ENCODE assay signal across 23 cellular contexts in genomic region chr15:68654786-68655560, GRCh38.
DNase-seq lines count a peak whose midpoint lies in the region; ATAC-seq and TF ChIP-seq lines count a peak whose summit lies in the region.
"Had no signal": no experiment of that assay in that cellular context is flagged by ENCODE, and none has a peak within 500 bp of the region (broad histone marks: within the 10 kb centered on the region; RNA-seq: fewer than 3 reads in every experiment).

No MANE protein-coding gene starts in this region.

- no peaks in the 10 kb centered on the region for H3K79me2 ChIP-seq in neural progenitor cell (ENCODE audit: low read depth)

- H3K4me2 ChIP-seq in neural progenitor cell: no peak overlapping the region

- no peaks in the 10 kb centered on the region for H4K20me1 ChIP-seq in neural progenitor cell (ENCODE audit: low read depth)

- H3K9me3 ChIP-seq in neural progenitor cell (ENCODE audit: low read depth): no peaks in the 10 kb centered on the region
- H3K9me3 ChIP-seq in upper lobe of right lung: no peaks in the 10 kb centered on the region

- no peak for ATAC-seq in activated naive CD8-positive, alpha-beta T cell treated with anti-CD3 and anti-CD28 coated beads, Interleukin-2, amount 10 ng/mL, durations not matched to agents 7 days and 5 days (ENCODE audit: low read depth)
- ATAC-seq in upper lobe of right lung (no peak), HG03521 (IDR thresholded peaks at IDR 0.05; ENCODE audit: unreplicated experiment) (no peak)
- ATAC-seq: HCT116, HepG2 had no signal

- no peak overlapping the region for H2AFZ ChIP-seq in neural progenitor cell (replicated peaks)
- H2AFZ ChIP-seq: GM23248 had no signal

- DNase-seq in activated naive CD8-positive, alpha-beta T cell treated with anti-CD3 and anti-CD28 coated beads, Interleukin-2, amount 10 ng/mL, durations not matched to agents 7 days and 5 days: peak; percentile 11
- no peak for DNase-seq in activated naive CD8-positive, alpha-beta T cell treated with anti-CD3 and anti-CD28 coated beads for 36 hours
- DNase-seq in ecto neural progenitor cell (ENCODE audit: low spot score): peak; percentile 29
- DNase-seq in neural progenitor cell (ENCODE audit: low spot score): no peak
- DNase-seq in upper lobe of right lung: peak; percentile 40
- no peak for DNase-seq in G401 (ENCODE audit: low spot score)
- DNase-seq in middle frontal gyrus (ENCODE audit: extremely low spot score, low spot score): no peak
- DNase-seq: CD4-positive, CD25-positive, alpha-beta regulatory T cell; COR-L47; DMS153; GF-D8; GM23248; KBM-7; NCI-H187; NCI-H2107; NCI-H2227 treated with DMSO at 0.1 percent for 48 hours; NCI-H524 treated with DMSO at 0.1 percent for 48 hours; RPMI8226; SIG-M5 had no signal

- peaks cover 11% of the 10 kb centered on the region for H3F3A ChIP-seq in neural progenitor cell (ENCODE audit: low read depth)

- H3K27me3 ChIP-seq in neural progenitor cell (no peaks in the 10 kb centered on the region), upper lobe of right lung (no peaks in the 10 kb centered on the region)

- POLR2A ChIA-PET in activated naive CD8-positive, alpha-beta T cell treated with anti-CD3 and anti-CD28 coated beads, Interleukin-2, amount 10 ng/mL, durations not matched to agents 7 days and 5 days (lab: Charles Lee): no interaction called here

- in situ Hi-C loops in G401 (cut with HindIII; ENCODE audit: low sequenced_read_pairs): no loop called here

- H3K9ac ChIP-seq in neural progenitor cell: no peak overlapping the region
- H3K9ac ChIP-seq: GM23248 had no signal

- H3K36me3 ChIP-seq in neural progenitor cell: no peaks in the 10 kb centered on the region
- H3K36me3 ChIP-seq in upper lobe of right lung: no peaks in the 10 kb centered on the region

- H3K27ac ChIP-seq in neural progenitor cell (no peak overlapping the region), upper lobe of right lung (no peak overlapping the region)
- H3K27ac ChIP-seq: GM23248 had no signal

- no peak overlapping the region for H3K4me3 Mint-ChIP-seq in activated naive CD8-positive, alpha-beta T cell treated with anti-CD3 and anti-CD28 coated beads, Interleukin-2, amount 10 ng/mL, durations not matched to agents 7 days and 5 days
- no peak overlapping the region for H3K4me3 Mint-ChIP-seq in activated naive CD8-positive, alpha-beta T cell treated with anti-CD3 and anti-CD28 coated beads for 36 hours
- no peak overlapping the region for H3K4me3 Mint-ChIP-seq in neural progenitor cell
- H3K4me3 Mint-ChIP-seq: B cell; CD4-positive, CD25-positive, alpha-beta regulatory T cell had no signal

- TF ChIP-seq CTCF in neural progenitor cell (IDR thresholded peaks at IDR 0.05): no peak
- TF ChIP-seq CTCF in upper lobe of right lung (IDR thresholded peaks at IDR 0.05): no peak

- no peak overlapping the region for H3K27ac Mint-ChIP-seq in activated naive CD8-positive, alpha-beta T cell treated with anti-CD3 and anti-CD28 coated beads, Interleukin-2, amount 10 ng/mL, durations not matched to agents 7 days and 5 days
- no peak overlapping the region for H3K27ac Mint-ChIP-seq in activated naive CD8-positive, alpha-beta T cell treated with anti-CD3 and anti-CD28 coated beads for 36 hours
- H3K27ac Mint-ChIP-seq in neural progenitor cell: peak overlapping the region; percentile 81
- H3K27ac Mint-ChIP-seq: B cell; CD4-positive, CD25-positive, alpha-beta regulatory T cell had no signal

- intact Hi-C loops in upper lobe of right lung (cut with DNase I): no loop called here

- no peaks in the 10 kb centered on the region for H3K4me1 Mint-ChIP-seq in activated naive CD8-positive, alpha-beta T cell treated with anti-CD3 and anti-CD28 coated beads, Interleukin-2, amount 10 ng/mL, durations not matched to agents 7 days and 5 days
- H3K4me1 Mint-ChIP-seq in activated naive CD8-positive, alpha-beta T cell treated with anti-CD3 and anti-CD28 coated beads for 36 hours: no peaks in the 10 kb centered on the region
- H3K4me1 Mint-ChIP-seq in neural progenitor cell: peaks cover 29% of the 10 kb centered on the region
- H3K4me1 Mint-ChIP-seq: B cell; CD4-positive, CD25-positive, alpha-beta regulatory T cell had no signal

- peaks cover 4% of the 10 kb centered on the region for H3K27me3 Mint-ChIP-seq in activated naive CD8-positive, alpha-beta T cell treated with anti-CD3 and anti-CD28 coated beads, Interleukin-2, amount 10 ng/mL, durations not matched to agents 7 days and 5 days
- H3K27me3 Mint-ChIP-seq in activated naive CD8-positive, alpha-beta T cell treated with anti-CD3 and anti-CD28 coated beads for 36 hours: no peaks in the 10 kb centered on the region
- peaks cover 2% of the 10 kb centered on the region for H3K27me3 Mint-ChIP-seq in neural progenitor cell (ENCODE audit: insufficient read depth, low read depth)
- H3K27me3 Mint-ChIP-seq: CD4-positive, CD25-positive, alpha-beta regulatory T cell had no signal

- H3K4me1 ChIP-seq in neural progenitor cell: peaks cover 30% of the 10 kb centered on the region
- no peaks in the 10 kb centered on the region for H3K4me1 ChIP-seq in upper lobe of right lung

- no peaks in the 10 kb centered on the region for H3K9me3 Mint-ChIP-seq in activated naive CD8-positive, alpha-beta T cell treated with anti-CD3 and anti-CD28 coated beads, Interleukin-2, amount 10 ng/mL, durations not matched to agents 7 days and 5 days
- no peaks in the 10 kb centered on the region for H3K9me3 Mint-ChIP-seq in activated naive CD8-positive, alpha-beta T cell treated with anti-CD3 and anti-CD28 coated beads for 36 hours
- H3K9me3 Mint-ChIP-seq in neural progenitor cell: no peaks in the 10 kb centered on the region
- H3K9me3 Mint-ChIP-seq: CD4-positive, CD25-positive, alpha-beta regulatory T cell had no signal

- H3K4me3 ChIP-seq in neural progenitor cell (no peak overlapping the region), upper lobe of right lung (no peak overlapping the region)
- H3K4me3 ChIP-seq: GM23248 had no signal

- H3K36me3 Mint-ChIP-seq in activated naive CD8-positive, alpha-beta T cell treated with anti-CD3 and anti-CD28 coated beads, Interleukin-2, amount 10 ng/mL, durations not matched to agents 7 days and 5 days: no peaks in the 10 kb centered on the region
- no peaks in the 10 kb centered on the region for H3K36me3 Mint-ChIP-seq in activated naive CD8-positive, alpha-beta T cell treated with anti-CD3 and anti-CD28 coated beads for 36 hours
- no peaks in the 10 kb centered on the region for H3K36me3 Mint-ChIP-seq in neural progenitor cell
- H3K36me3 Mint-ChIP-seq: CD4-positive, CD25-positive, alpha-beta regulatory T cell had no signal

Comparison
In these comparisons a context has a peak if more than half of its experiments do, and no peak if none do; other contexts are left out.
1. DNase-seq: peak in activated naive CD8-positive, alpha-beta T cell treated with anti-CD3 and anti-CD28 coated beads, Interleukin-2, amount 10 ng/mL, durations not matched to agents 7 days and 5 days (single experiment), ecto neural progenitor cell (single experiment) and upper lobe of right lung (single experiment); none in activated naive CD8-positive, alpha-beta T cell treated with anti-CD3 and anti-CD28 coated beads for 36 hours (single experiment), neural progenitor cell (single experiment), G401 (single experiment) and middle frontal gyrus (single experiment).